Comparison of ENCODE assay signal across 1 cellular context in the genomic region with DNA sequence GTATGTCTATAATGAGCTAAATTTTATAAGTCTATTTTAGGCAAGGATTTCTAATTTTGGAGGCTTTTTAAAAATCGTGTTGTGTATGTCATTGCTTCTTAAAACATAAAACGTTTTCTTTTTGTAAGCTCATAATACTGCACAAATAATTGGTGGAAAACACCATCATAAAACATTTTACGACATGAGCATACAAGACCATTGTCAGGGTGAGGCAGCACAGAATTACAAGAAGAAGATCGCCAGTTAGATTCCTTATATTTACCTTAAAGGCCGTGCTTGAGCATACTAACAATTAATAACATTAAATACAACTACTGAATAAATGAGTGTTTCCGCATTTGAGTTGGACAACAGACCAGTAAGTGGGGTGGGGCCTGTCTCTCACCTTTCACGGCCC.
TF ChIP-seq lines count a peak whose summit lies in the region.

No MANE protein-coding gene starts in this region.

TF ChIP-seq in GM12878, 131 proteins besides CTCF, POLR2A, EP300 and RAD21:
- TF ChIP-seq, protein P1, sequence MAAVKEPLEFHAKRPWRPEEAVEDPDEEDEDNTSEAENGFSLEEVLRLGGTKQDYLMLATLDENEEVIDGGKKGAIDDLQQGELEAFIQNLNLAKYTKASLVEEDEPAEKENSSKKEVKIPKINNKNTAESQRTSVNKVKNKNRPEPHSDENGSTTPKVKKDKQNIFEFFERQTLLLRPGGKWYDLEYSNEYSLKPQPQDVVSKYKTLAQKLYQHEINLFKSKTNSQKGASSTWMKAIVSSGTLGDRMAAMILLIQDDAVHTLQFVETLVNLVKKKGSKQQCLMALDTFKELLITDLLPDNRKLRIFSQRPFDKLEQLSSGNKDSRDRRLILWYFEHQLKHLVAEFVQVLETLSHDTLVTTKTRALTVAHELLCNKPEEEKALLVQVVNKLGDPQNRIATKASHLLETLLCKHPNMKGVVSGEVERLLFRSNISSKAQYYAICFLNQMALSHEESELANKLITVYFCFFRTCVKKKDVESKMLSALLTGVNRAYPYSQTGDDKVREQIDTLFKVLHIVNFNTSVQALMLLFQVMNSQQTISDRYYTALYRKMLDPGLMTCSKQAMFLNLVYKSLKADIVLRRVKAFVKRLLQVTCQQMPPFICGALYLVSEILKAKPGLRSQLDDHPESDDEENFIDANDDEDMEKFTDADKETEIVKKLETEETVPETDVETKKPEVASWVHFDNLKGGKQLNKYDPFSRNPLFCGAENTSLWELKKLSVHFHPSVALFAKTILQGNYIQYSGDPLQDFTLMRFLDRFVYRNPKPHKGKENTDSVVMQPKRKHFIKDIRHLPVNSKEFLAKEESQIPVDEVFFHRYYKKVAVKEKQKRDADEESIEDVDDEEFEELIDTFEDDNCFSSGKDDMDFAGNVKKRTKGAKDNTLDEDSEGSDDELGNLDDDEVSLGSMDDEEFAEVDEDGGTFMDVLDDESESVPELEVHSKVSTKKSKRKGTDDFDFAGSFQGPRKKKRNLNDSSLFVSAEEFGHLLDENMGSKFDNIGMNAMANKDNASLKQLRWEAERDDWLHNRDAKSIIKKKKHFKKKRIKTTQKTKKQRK (IDR thresholded peaks at IDR 0.05; ENCODE audit: low read depth, low read length) = no peak
- TF ChIP-seq PAX8 (IDR thresholded peaks at IDR 0.05) (no peak), RUNX3 (IDR thresholded peaks at IDR 0.05; ENCODE audit: low read length) (no peak), IRF4 (IDR thresholded peaks at IDR 0.05; ENCODE audit: low read depth, low read length) (no peak), CEBPB (IDR thresholded peaks at IDR 0.05; ENCODE audit: borderline replicate concordance in 1 of 2, low read depth in 2 of 2, low read length in 2 of 2) (no peak), TCF7 (IDR thresholded peaks at IDR 0.05; ENCODE audit: borderline replicate concordance) (no peak), ESRRA (IDR thresholded peaks at IDR 0.05; ENCODE audit: low read length) (no peak), ZNF274 (IDR thresholded peaks at IDR 0.05; ENCODE audit: insufficient read depth, insufficient read length) (no peak)
- TF ChIP-seq, protein P2, sequence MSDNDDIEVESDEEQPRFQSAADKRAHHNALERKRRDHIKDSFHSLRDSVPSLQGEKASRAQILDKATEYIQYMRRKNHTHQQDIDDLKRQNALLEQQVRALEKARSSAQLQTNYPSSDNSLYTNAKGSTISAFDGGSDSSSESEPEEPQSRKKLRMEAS (IDR thresholded peaks at IDR 0.05; ENCODE audit: low read depth, low read length) = no peak
- TF ChIP-seq, protein P3, sequence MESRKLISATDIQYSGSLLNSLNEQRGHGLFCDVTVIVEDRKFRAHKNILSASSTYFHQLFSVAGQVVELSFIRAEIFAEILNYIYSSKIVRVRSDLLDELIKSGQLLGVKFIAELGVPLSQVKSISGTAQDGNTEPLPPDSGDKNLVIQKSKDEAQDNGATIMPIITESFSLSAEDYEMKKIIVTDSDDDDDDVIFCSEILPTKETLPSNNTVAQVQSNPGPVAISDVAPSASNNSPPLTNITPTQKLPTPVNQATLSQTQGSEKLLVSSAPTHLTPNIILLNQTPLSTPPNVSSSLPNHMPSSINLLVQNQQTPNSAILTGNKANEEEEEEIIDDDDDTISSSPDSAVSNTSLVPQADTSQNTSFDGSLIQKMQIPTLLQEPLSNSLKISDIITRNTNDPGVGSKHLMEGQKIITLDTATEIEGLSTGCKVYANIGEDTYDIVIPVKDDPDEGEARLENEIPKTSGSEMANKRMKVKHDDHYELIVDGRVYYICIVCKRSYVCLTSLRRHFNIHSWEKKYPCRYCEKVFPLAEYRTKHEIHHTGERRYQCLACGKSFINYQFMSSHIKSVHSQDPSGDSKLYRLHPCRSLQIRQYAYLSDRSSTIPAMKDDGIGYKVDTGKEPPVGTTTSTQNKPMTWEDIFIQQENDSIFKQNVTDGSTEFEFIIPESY (IDR thresholded peaks at IDR 0.05) = no peak
- TF ChIP-seq, protein P4, sequence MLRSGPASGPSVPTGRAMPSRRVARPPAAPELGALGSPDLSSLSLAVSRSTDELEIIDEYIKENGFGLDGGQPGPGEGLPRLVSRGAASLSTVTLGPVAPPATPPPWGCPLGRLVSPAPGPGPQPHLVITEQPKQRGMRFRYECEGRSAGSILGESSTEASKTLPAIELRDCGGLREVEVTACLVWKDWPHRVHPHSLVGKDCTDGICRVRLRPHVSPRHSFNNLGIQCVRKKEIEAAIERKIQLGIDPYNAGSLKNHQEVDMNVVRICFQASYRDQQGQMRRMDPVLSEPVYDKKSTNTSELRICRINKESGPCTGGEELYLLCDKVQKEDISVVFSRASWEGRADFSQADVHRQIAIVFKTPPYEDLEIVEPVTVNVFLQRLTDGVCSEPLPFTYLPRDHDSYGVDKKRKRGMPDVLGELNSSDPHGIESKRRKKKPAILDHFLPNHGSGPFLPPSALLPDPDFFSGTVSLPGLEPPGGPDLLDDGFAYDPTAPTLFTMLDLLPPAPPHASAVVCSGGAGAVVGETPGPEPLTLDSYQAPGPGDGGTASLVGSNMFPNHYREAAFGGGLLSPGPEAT (IDR thresholded peaks at IDR 0.05; ENCODE audit: low read depth) = no peak
- TF ChIP-seq, protein P5, sequence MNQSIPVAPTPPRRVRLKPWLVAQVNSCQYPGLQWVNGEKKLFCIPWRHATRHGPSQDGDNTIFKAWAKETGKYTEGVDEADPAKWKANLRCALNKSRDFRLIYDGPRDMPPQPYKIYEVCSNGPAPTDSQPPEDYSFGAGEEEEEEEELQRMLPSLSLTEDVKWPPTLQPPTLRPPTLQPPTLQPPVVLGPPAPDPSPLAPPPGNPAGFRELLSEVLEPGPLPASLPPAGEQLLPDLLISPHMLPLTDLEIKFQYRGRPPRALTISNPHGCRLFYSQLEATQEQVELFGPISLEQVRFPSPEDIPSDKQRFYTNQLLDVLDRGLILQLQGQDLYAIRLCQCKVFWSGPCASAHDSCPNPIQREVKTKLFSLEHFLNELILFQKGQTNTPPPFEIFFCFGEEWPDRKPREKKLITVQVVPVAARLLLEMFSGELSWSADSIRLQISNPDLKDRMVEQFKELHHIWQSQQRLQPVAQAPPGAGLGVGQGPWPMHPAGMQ (IDR thresholded peaks at IDR 0.05; ENCODE audit: borderline replicate concordance) = no peak
TF ChIP-seq in GM12878: peak in this region for 0.
